8 cellular contexts compared by ENCODE assay signal in the genomic region with DNA sequence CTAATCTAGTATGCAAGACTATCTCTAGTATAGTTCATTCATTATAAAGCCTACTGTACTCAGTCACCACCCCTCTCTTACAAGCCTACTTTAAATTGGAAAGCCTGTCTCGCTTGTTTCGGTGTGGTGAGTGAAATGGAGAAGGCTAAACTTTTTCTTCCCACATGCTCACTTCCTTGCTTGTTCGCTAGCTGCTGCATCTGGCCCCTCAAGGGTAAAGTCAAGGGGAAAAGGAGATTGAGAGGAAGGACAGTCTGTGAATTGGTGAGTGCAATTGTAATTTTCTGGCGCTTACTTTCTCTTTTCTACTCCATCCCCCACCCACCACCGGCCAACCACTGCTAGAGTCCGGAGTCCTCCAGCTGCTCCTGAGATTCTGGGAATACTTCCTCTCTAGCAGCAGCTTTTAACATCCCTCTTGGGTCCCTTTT. TPM values are rescaled to one million over a fixed set of nuclear protein-coding genes. Genes with fewer than 3 reads are reported as not detected.
DNase-seq lines count a peak whose midpoint lies in the region; ATAC-seq, FAIRE-seq and TF ChIP-seq lines count a peak whose summit lies in the region.

No MANE protein-coding gene starts in this region.

- peak overlapping the region; percentile 79 for H3K9ac ChIP-seq in BLaER1
- peak overlapping the region; percentile 63 for H3K9ac ChIP-seq in GM12878 (ENCODE audit: control insufficient read depth, insufficient read depth, low read length)

- intact Hi-C loops in GM12878 (cut with micrococcal nuclease; ENCODE audit: unreplicated experiment), result loop anchor here (1.0 to 2.0 kb wide), 2 partner anchors 64 to 92 kb away; no protein-coding TSS in a partner anchor
- intact Hi-C loops in uterus (cut with DNase I; ENCODE audit: low total_unique reads), result no loop called here
- intact Hi-C loops in ovary (cut with DNase I), result no loop called here

- POLR2A ChIA-PET in GM12878 (lab: Charles Lee), result interaction anchor here (0.8 to 2.4 kb wide), 2 partner anchors 13 to 30 kb away, joined by 5 to 7 read pairs; a partner anchor contains a TSS

- RAD21 ChIA-PET in GM12878 (lab: Charles Lee; ENCODE audit: unreplicated experiment), result interaction anchor here (1.0 to 5.6 kb wide), 3 partner anchors 13 to 70 kb away, joined by 3 to 51 read pairs (median 3); a partner anchor contains a TSS

- SMC1A ChIA-PET in GM12878 (lab: Charles Lee; ENCODE audit: uncharacterized antibody, unreplicated experiment), result interaction anchor here (0.7 to 5.1 kb wide), 7 partner anchors 13 to 92 kb away, joined by 3 to 42 read pairs (median 4); no protein-coding TSS in a partner anchor

- H3K36me3 ChIP-seq in BLaER1 (no peaks in the 10 kb centered on the region), GM12878 (ENCODE audit: control insufficient read depth in 2 of 2, insufficient read depth in 2 of 2, low read length in 1 of 2) (no peaks in the 10 kb centered on the region), uterus (no peaks in the 10 kb centered on the region), osteoblast (ENCODE audit: insufficient read depth, low read length) (no peaks in the 10 kb centered on the region), ovary (no peaks in the 10 kb centered on the region)

- H3K4me3 ChIP-seq in BLaER1 (peak overlapping the region; percentile 54), GM12878 (peak overlapping the region; percentile 65), uterus (no peak overlapping the region), osteoblast (ENCODE audit: insufficient read depth, low read length) (no peak overlapping the region), ovary (no peak overlapping the region)

- ATAC-seq in GM19351 (IDR thresholded peaks at IDR 0.05; ENCODE audit: unreplicated experiment) (peak; percentile 60), HG03196 (IDR thresholded peaks at IDR 0.05; ENCODE audit: unreplicated experiment) (peak; percentile 52), GM12878 (peak; percentile 81)

- FAIRE-seq in GM12878 (lab: Jason Lieb, UNC), result no peak

- TF ChIP-seq RAD21 in GM12878 (IDR thresholded peaks at IDR 0.05; ENCODE audit: insufficient read depth, low read depth, low read length), result no peak

- H3K4me2 ChIP-seq in BLaER1 (peak overlapping the region; percentile 80), GM12878 (ENCODE audit: control insufficient read depth, insufficient read depth) (peak overlapping the region; percentile 87), osteoblast (ENCODE audit: insufficient read depth, low read length) (no peak overlapping the region)

- in situ Hi-C loops in GM12878 (cut with MboI), result no loop called here

- peak; percentile 70 for DNase-seq in GM12878 (ENCODE audit: low read depth, low spot score)
- DNase-seq in uterus, result no peak
- DNase-seq in osteoblast (ENCODE audit: insufficient read length, low spot score, missing footprints), result no peak
- no peak for DNase-seq in SIG-M5 (lab: John Stamatoyannopoulos, UW)
- no peak for DNase-seq in ovary

- H3K27me3 ChIP-seq in BLaER1 (no peaks in the 10 kb centered on the region), GM12878 (replicated peaks in 1 of 2; ENCODE audit: control insufficient read depth in 2 of 2, insufficient read depth in 2 of 2, low read length in 1 of 2) (no peaks in the 10 kb centered on the region), uterus (no peaks in the 10 kb centered on the region), osteoblast (ENCODE audit: insufficient read depth, low read length) (no peaks in the 10 kb centered on the region), ovary (no peaks in the 10 kb centered on the region)

- H3K27ac ChIP-seq in BLaER1 (peak overlapping the region; percentile 89), GM12878 (ENCODE audit: control insufficient read depth, insufficient read depth) (peak overlapping the region; percentile 85), uterus (no peak overlapping the region), osteoblast (ENCODE audit: low read depth, low read length) (no peak overlapping the region), ovary (no peak overlapping the region)

- H2AFZ ChIP-seq in GM12878 (ENCODE audit: control insufficient read depth, low read depth, low read length), result peak overlapping the region; percentile 87
- no peak overlapping the region for H2AFZ ChIP-seq in osteoblast (ENCODE audit: low read length)

- H3K9me3 ChIP-seq in BLaER1 (no peaks in the 10 kb centered on the region), GM12878 (replicated peaks; ENCODE audit: control insufficient read depth, insufficient read depth, low read length) (no peaks in the 10 kb centered on the region; the same call in 2 of the 3 replicates), uterus (no peaks in the 10 kb centered on the region), osteoblast (ENCODE audit: low read depth, low read length) (peaks cover 2% of the 10 kb centered on the region), ovary (no peaks in the 10 kb centered on the region)

- CTCF ChIA-PET in GM12878 (lab: Yijun Ruan, JAX), result interaction anchor here (1.0 kb wide), 1 partner anchor 143 kb away, joined by 4 read pairs; no protein-coding TSS in a partner anchor

- BruUV-seq in GM12878 (replicated peaks; lab: Mats Ljungman, UMichigan), result no TSS peak

- no peak for TF ChIP-seq EP300 in GM12878 (IDR thresholded peaks at IDR 0.05; ENCODE audit: borderline replicate concordance in 1 of 2, control insufficient read depth in 1 of 2, low read depth in 2 of 2, low read length in 2 of 2)
- TF ChIP-seq EP300 in ovary (IDR thresholded peaks at IDR 0.05), result no peak

- H4K20me1 ChIP-seq in BLaER1, result no peaks in the 10 kb centered on the region
- no peaks in the 10 kb centered on the region for H4K20me1 ChIP-seq in GM12878 (ENCODE audit: control insufficient read depth, insufficient read depth)
- no peaks in the 10 kb centered on the region for H4K20me1 ChIP-seq in osteoblast (ENCODE audit: insufficient read depth, low read length)

- H3K4me1 ChIP-seq in BLaER1 (peaks cover 57% of the 10 kb centered on the region), GM12878 (ENCODE audit: control insufficient read depth, insufficient read depth, low read length) (peaks cover 11% of the 10 kb centered on the region), uterus (no peaks in the 10 kb centered on the region), osteoblast (ENCODE audit: insufficient read depth, low read length) (no peaks in the 10 kb centered on the region), ovary (ENCODE audit: insufficient read depth) (no peaks in the 10 kb centered on the region)

- TF ChIP-seq POLR2A in GM12878 (IDR thresholded peaks at IDR 0.05; ENCODE audit: low read depth, low read length) (peak; percentile 40; the same call in 1 of the 2 replicates), uterus (IDR thresholded peaks at IDR 0.05) (no peak), ovary (IDR thresholded peaks at IDR 0.05) (no peak)

- no peaks in the 10 kb centered on the region for H3K79me2 ChIP-seq in GM12878 (ENCODE audit: control insufficient read depth, insufficient read depth, low read length)
- H3K79me2 ChIP-seq in osteoblast (ENCODE audit: insufficient read depth, low read length), result no peaks in the 10 kb centered on the region

- WGBS in GM12878 (ENCODE audit: insufficient coverage, insufficient replicate concordance, low lambda C conversion rate, missing lambda C conversion rate), result 0% methylated on average over 6 of the region's 6 CpGs
- 67 to 79% (median 75%) methylated on average over 6 of the region's 6 CpGs for WGBS in ovary, 3 donors

- TF ChIP-seq CTCF in GM12878 (IDR thresholded peaks at IDR 0.05 in 2 of 3, conservative IDR thresholded peaks at IDR 0.05 in 1 of 3; ENCODE audit: control insufficient read depth in 2 of 3, extremely low read depth in 1 of 3, insufficient read depth in 1 of 3, low read depth in 3 of 3, low read length in 3 of 3) (no peak), uterus (IDR thresholded peaks at IDR 0.05) (no peak), osteoblast (IDR thresholded peaks at IDR 0.05; ENCODE audit: extremely low read depth, low read depth, low read length) (no peak), ovary (IDR thresholded peaks at IDR 0.05) (no peak)

RNA-seq across cellular contexts. Expression of a gene that starts 12.1 kb away (rescaled TPM):
- 244 and 250 TPM in 2 replicates for total RNA-seq in GM12878 (2013; cell fraction: nucleolus; rRNA removed)
- 32.9 and 40.7 TPM in 2 replicates for total RNA-seq in GM12878 (2014; rRNA removed)
- total RNA-seq in GM12878 (2014; rRNA removed; fragmentation: Illumina TruSeq; extraction: Trizol), result 36.1 and 36.7 TPM in 2 replicates
- total RNA-seq in GM12878 (2021), result 28.3 and 32.0 TPM in 2 replicates
- polyA plus RNA-seq in GM12878 (2011; ENCODE audit: low read depth), result 5.7 TPM
- polyA plus RNA-seq in GM12878 (2011; rRNA removed), result 12.1 and 19.1 TPM in 2 replicates
- polyA plus RNA-seq in GM12878 (2011; cell fraction: cytosol; rRNA removed), result 3.0 and 4.1 TPM in 2 replicates
- 14.8 and 17.4 TPM in 2 replicates for polyA plus RNA-seq in GM12878 (2011; cell fraction: nucleus; rRNA removed)
- 9.5 and 11.7 TPM in 2 replicates for polyA plus RNA-seq in GM12878 (2012)
- polyA plus RNA-seq in GM12878 (2014; fragmentation: Illumina TruSeq; extraction: Trizol), result 18.2 and 24.6 TPM in 2 replicates
- polyA plus RNA-seq in GM12878 (2014; fragmentation: Nextera tagmentation; extraction: Ambion mirVana), result 1 to 10 TPM; 5.4 to 5.7 TPM
- polyA plus RNA-seq in GM12878 (2014; rRNA removed), result 9.4 and 11.5 TPM in 2 replicates
- polyA plus RNA-seq in GM12878 (2016; fragmentation: Nextera tagmentation; extraction: Ambion mirVana), result 10 to 100 TPM in 1 of 2 experiments, 1 to 10 TPM in 1; 8.0 to 12.3 TPM
- polyA minus RNA-seq in GM12878 (2011; rRNA and poly(A)+ RNA removed), result 28.9 and 52.4 TPM in 2 replicates
- polyA minus RNA-seq in GM12878 (2011; cell fraction: cytosol; rRNA and poly(A)+ RNA removed), result 5.1 and 12.1 TPM in 2 replicates
- polyA minus RNA-seq in GM12878 (2011; cell fraction: nucleus; rRNA and poly(A)+ RNA removed), result 57.2 and 74.5 TPM in 2 replicates
- 100 to 1,000 TPM in 1 of 4 donors, 10 to 100 TPM in 3; 10.5 to 134 (median 27.1) TPM for total RNA-seq in uterus
- 0.59 and 3.6 TPM in 2 replicates for total RNA-seq in osteoblast
- total RNA-seq in ovary, result 10 to 100 TPM in 2 of 7 donors, 1 to 10 TPM in 5; 1.8 to 77.3 (median 6.4) TPM
- 1 to 10 TPM in 1 of 2 donors, under 1 TPM in 1; 0.76 to 3.3 TPM for polyA plus RNA-seq in ovary

RNA-seq across cellular contexts. Expression of a gene that starts 25.0 kb away (rescaled TPM):
- 0.24 and 0.31 TPM in 2 replicates for total RNA-seq in GM12878 (2013; cell fraction: nucleolus; rRNA removed)
- total RNA-seq in GM12878 (2014; rRNA removed) (1.3 TPM in 2 replicates), GM12878 (2014; rRNA removed; fragmentation: Illumina TruSeq; extraction: Trizol) (1.7 and 1.8 TPM in 2 replicates), GM12878 (2021) (2.0 and 2.1 TPM in 2 replicates), uterus (1 to 10 TPM; 1.0 to 2.5 (median 2.1) TPM), osteoblast (not detected in 2 replicates), ovary (10 to 100 TPM in 1 of 7 donors, 1 to 10 TPM in 2, under 1 TPM in 2, not detected in 2; 0.94 to 14.8 (median 1.1) TPM)
- 0.28 TPM for polyA plus RNA-seq in GM12878 (2011; ENCODE audit: low read depth)
- polyA plus RNA-seq in GM12878 (2011; rRNA removed) (0.05 and 0.19 TPM in 2 replicates), GM12878 (2014; fragmentation: Illumina TruSeq; extraction: Trizol) (2.8 and 4.6 TPM in 2 replicates), GM12878 (2014; fragmentation: Nextera tagmentation; extraction: Ambion mirVana) (1 to 10 TPM; 1.2 to 1.5 TPM), GM12878 (2014; rRNA removed) (1.1 and 2.2 TPM in 2 replicates), GM12878 (2016; fragmentation: Nextera tagmentation; extraction: Ambion mirVana) (1 to 10 TPM; 1.1 to 1.3 TPM), ovary (under 1 TPM; 0.04 to 0.70 TPM)
- 0.03 TPM in 2 replicates for polyA plus RNA-seq in GM12878 (2011; cell fraction: cytosol; rRNA removed)
- 0.06 and 0.10 TPM in 2 replicates for polyA plus RNA-seq in GM12878 (2011; cell fraction: nucleus; rRNA removed)
- 0.38 and 0.98 TPM in 2 replicates for polyA plus RNA-seq in GM12878 (2012)
- not detected in 2 replicates for polyA minus RNA-seq in GM12878 (2011; rRNA and poly(A)+ RNA removed)
- polyA minus RNA-seq in GM12878 (2011; cell fraction: cytosol; rRNA and poly(A)+ RNA removed), result not detected in 2 replicates
- polyA minus RNA-seq in GM12878 (2011; cell fraction: nucleus; rRNA and poly(A)+ RNA removed), result 0.19 TPM in 1 of 2 replicates, not detected in the other

Comparison
In these comparisons a context has a peak if more than half of its experiments do, and no peak if none do; other contexts are left out.
1. H3K27ac ChIP-seq: peak in BLaER1 (single experiment) and GM12878 (single experiment); none in uterus (0 of 2), osteoblast (single experiment) and ovary (0 of 2).
2. H3K4me3 ChIP-seq: peak in BLaER1 (single experiment) and GM12878 (single experiment); none in uterus (0 of 2), osteoblast (single experiment) and ovary (single experiment).
3. Peak in every context shown above with its lines, with median percentiles within 50 percentile points of each other: ATAC-seq.